Comparison of ENCODE assay signal across 12 cellular contexts in the genomic region with DNA sequence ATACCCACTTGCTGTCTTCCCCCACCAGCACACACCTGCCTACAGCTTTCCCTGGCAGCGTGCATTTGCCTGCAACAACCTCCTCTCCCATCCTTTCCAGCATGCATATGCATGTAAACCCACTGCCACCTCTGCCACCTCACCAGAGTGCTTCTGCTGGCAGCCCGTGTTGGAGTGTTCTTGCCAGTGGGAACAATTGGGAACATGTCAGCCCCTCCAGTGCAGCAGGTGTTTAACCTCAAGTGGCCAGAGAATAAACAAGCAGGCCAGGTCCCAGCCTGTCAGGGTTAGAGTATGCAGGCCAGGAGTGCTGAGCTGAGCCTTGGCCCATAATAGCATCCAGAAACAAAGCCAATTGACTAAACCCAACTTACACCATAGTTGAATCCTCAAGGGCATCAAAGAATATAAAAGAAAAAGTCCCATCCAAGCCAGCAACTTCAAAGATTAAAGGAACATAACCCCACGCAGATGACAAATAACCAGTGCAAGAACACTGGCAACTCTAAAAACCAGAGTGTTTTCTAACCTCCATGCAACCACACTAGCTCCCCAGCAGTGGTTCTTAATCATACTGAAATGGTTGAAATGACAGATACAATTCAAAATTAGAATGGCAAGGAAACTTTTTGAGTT.
DNase-seq lines count a peak whose midpoint lies in the region; ATAC-seq, FAIRE-seq and TF ChIP-seq lines count a peak whose summit lies in the region.
"Had no signal": no experiment of that assay in that cellular context is flagged by ENCODE, and none has a peak within 500 bp of the region (broad histone marks: within the 10 kb centered on the region; RNA-seq: fewer than 3 reads in every experiment).

No MANE protein-coding gene starts in this region.

- no peaks in the 10 kb centered on the region for H3K79me2 ChIP-seq in GM12878 (ENCODE audit: control insufficient read depth, insufficient read depth, low read length)

- 0% methylated on average over 3 of the region's 3 CpGs for WGBS in GM12878 (ENCODE audit: insufficient coverage, insufficient replicate concordance, low lambda C conversion rate, missing lambda C conversion rate)

- POLR2A ChIA-PET in GM12878 (lab: Charles Lee) = interaction anchor here (1.7 kb wide), 1 partner anchor 44 kb away, joined by 7 read pairs; no protein-coding TSS in a partner anchor

- TF ChIP-seq CTCF in GM12878 (IDR thresholded peaks at IDR 0.05 in 2 of 3, conservative IDR thresholded peaks at IDR 0.05 in 1 of 3; ENCODE audit: control insufficient read depth in 2 of 3, extremely low read depth in 1 of 3, insufficient read depth in 1 of 3, low read depth in 3 of 3, low read length in 3 of 3) (no peak), mucosa of descending colon (IDR thresholded peaks at IDR 0.05) (no peak)

- peak; percentile 91 for FAIRE-seq in GM12878 (lab: Jason Lieb, UNC)

- no peak for TF ChIP-seq POLR2A in GM12878 (IDR thresholded peaks at IDR 0.05; ENCODE audit: low read depth, low read length)

- intact Hi-C loops in GM12878 (cut with micrococcal nuclease; ENCODE audit: unreplicated experiment) (loop anchor here (2.0 kb wide), 1 partner anchor 44 kb away; no protein-coding TSS in a partner anchor), mucosa of descending colon (cut with DNase I, micrococcal nuclease) (no loop called here)

- peak overlapping the region; percentile 55 for H3K27ac ChIP-seq in GM12878 (ENCODE audit: control insufficient read depth, insufficient read depth)
- H3K27ac ChIP-seq: right lobe of liver, upper lobe of left lung had no signal

- no TSS peak for BruUV-seq in GM12878 (replicated peaks; lab: Mats Ljungman, UMichigan)

- H3K36me3 ChIP-seq in GM12878 (ENCODE audit: control insufficient read depth in 2 of 2, insufficient read depth in 2 of 2, low read length in 1 of 2) (no peaks in the 10 kb centered on the region), mucosa of descending colon (ENCODE audit: low read depth) (no peaks in the 10 kb centered on the region), H7 (replicated peaks; ENCODE audit: control insufficient read depth, insufficient read depth, low read length) (no peaks in the 10 kb centered on the region)
- H3K36me3 ChIP-seq: right lobe of liver, upper lobe of left lung had no signal

- H3K27me3 ChIP-seq in GM12878 (replicated peaks in 1 of 2; ENCODE audit: control insufficient read depth in 2 of 2, insufficient read depth in 2 of 2, low read length in 1 of 2) = no peaks in the 10 kb centered on the region
- no peaks in the 10 kb centered on the region for H3K27me3 ChIP-seq in H7 (ENCODE audit: control insufficient read depth, insufficient read depth, low read length)
- H3K27me3 ChIP-seq: right lobe of liver, upper lobe of left lung had no signal

- H2AFZ ChIP-seq in GM12878 (ENCODE audit: control insufficient read depth, low read depth, low read length) = peak overlapping the region; percentile 45

- ATAC-seq in activated CD4-positive, CD25-positive, alpha-beta regulatory T cell treated with anti-CD3 and anti-CD28 coated beads, Interleukin-2, amount 50 U/mL, for 24 hours = peak; percentile 63 to 65
- ATAC-seq in GM21528 (IDR thresholded peaks at IDR 0.05; ENCODE audit: low FRiP score, unreplicated experiment) = peak; percentile 83
- ATAC-seq in HG03457 (IDR thresholded peaks at IDR 0.05; ENCODE audit: unreplicated experiment) = peak; percentile 69
- peak; percentile 94 for ATAC-seq in GM12878
- no peak for ATAC-seq in mucosa of descending colon
- ATAC-seq: HCT116 had no signal

- peak; percentile 89 to 94; a peak in 3 of 4 replicates for TF ChIP-seq EP300 in GM12878 (IDR thresholded peaks at IDR 0.05; ENCODE audit: borderline replicate concordance in 1 of 2, control insufficient read depth in 1 of 2, low read depth in 2 of 2, low read length in 2 of 2)

- H3K4me3 ChIP-seq in GM12878 (no peak overlapping the region), mucosa of descending colon (no peak overlapping the region), H7 (ENCODE audit: insufficient read depth, low read depth, low read length) (no peak overlapping the region)
- H3K4me3 ChIP-seq: right lobe of liver, upper lobe of left lung had no signal

- peaks cover 8% of the 10 kb centered on the region for H3K4me1 ChIP-seq in GM12878 (ENCODE audit: control insufficient read depth, insufficient read depth, low read length)
- H3K4me1 ChIP-seq in mucosa of descending colon (ENCODE audit: low read depth) = no peaks in the 10 kb centered on the region
- H3K4me1 ChIP-seq: right lobe of liver, upper lobe of left lung had no signal

- CTCF ChIA-PET in GM12878 (lab: Yijun Ruan, JAX) = no interaction called here

- TF ChIP-seq RAD21 in GM12878 (IDR thresholded peaks at IDR 0.05; ENCODE audit: insufficient read depth, low read depth, low read length) = no peak; the same call in 1 of the 2 replicates

- SMC1A ChIA-PET in GM12878 (lab: Charles Lee; ENCODE audit: uncharacterized antibody, unreplicated experiment) = interaction anchor here (0.6 to 1.6 kb wide), 11 partner anchors 15 to 1211 kb away, joined by 3 to 8 read pairs (median 3); no protein-coding TSS in a partner anchor

- RAD21 ChIA-PET in GM12878 (lab: Charles Lee; ENCODE audit: unreplicated experiment) = interaction anchor here (0.8 to 1.6 kb wide), 5 partner anchors 14 to 534 kb away, joined by 3 to 8 read pairs (median 4); no protein-coding TSS in a partner anchor

- peaks cover 2% of the 10 kb centered on the region; the same call in 2 of the 3 replicates for H3K9me3 ChIP-seq in GM12878 (replicated peaks; ENCODE audit: control insufficient read depth, insufficient read depth, low read length)
- H3K9me3 ChIP-seq in mucosa of descending colon = no peaks in the 10 kb centered on the region
- H3K9me3 ChIP-seq: right lobe of liver, upper lobe of left lung had no signal

- H4K20me1 ChIP-seq in GM12878 (ENCODE audit: control insufficient read depth, insufficient read depth) = no peaks in the 10 kb centered on the region

- H3K4me2 ChIP-seq in GM12878 (ENCODE audit: control insufficient read depth, insufficient read depth) = peak overlapping the region; percentile 83

- in situ Hi-C loops in GM12878 (cut with MboI) = no loop called here

- peak overlapping the region; percentile 8; the same call in 1 of the 2 replicates for H3K9ac ChIP-seq in GM12878 (ENCODE audit: control insufficient read depth, insufficient read depth, low read length)

- DNase-seq in activated CD4-positive, CD25-positive, alpha-beta regulatory T cell (lab: John Stamatoyannopoulos, UW) = no peak
- peak; percentile 60 for DNase-seq in GM12878 (ENCODE audit: low read depth, low spot score)
- DNase-seq in GM03348 (ENCODE audit: low spot score) = no peak
- DNase-seq in mucosa of descending colon = no peak
- DNase-seq in H7 = no peak
- DNase-seq: ACHN, right lobe of liver, upper lobe of left lung had no signal

TF ChIP-seq in GM12878, 131 proteins besides CTCF, POLR2A, EP300 and RAD21 (continues in another document):
- peak; percentile 99 for TF ChIP-seq MEF2A (IDR thresholded peaks at IDR 0.05; ENCODE audit: insufficient read depth, low read depth, low read length)
- no peak for TF ChIP-seq RAD51 (IDR thresholded peaks at IDR 0.05)
- TF ChIP-seq ZNF217 (IDR thresholded peaks at IDR 0.05) = peak; percentile 87; the same call in 1 of the 2 replicates
- peak; percentile 96 for TF ChIP-seq MTA2 (IDR thresholded peaks at IDR 0.05; ENCODE audit: low read depth)
- TF ChIP-seq E4F1 (IDR thresholded peaks at IDR 0.05; ENCODE audit: borderline replicate concordance, partially characterized antibody) = no peak
- TF ChIP-seq RUNX3 (IDR thresholded peaks at IDR 0.05; ENCODE audit: low read length) = peak; percentile 100
- peak; percentile 99 for TF ChIP-seq ZBED1 (IDR thresholded peaks at IDR 0.05; ENCODE audit: borderline replicate concordance)
- TF ChIP-seq NR2F1 (conservative IDR thresholded peaks at IDR 0.05) = peak; percentile 66; the same call in 1 of the 2 replicates
- TF ChIP-seq ZNF24 (IDR thresholded peaks at IDR 0.05) = peak; percentile 70
- TF ChIP-seq MTA3 (IDR thresholded peaks at IDR 0.05; ENCODE audit: borderline replicate concordance, low read length) = peak; percentile 99
- TF ChIP-seq JUNB (IDR thresholded peaks at IDR 0.05) = peak; percentile 100
- TF ChIP-seq CEBPB (IDR thresholded peaks at IDR 0.05; ENCODE audit: borderline replicate concordance in 1 of 2, low read depth in 2 of 2, low read length in 2 of 2) = peak in 1 of 2 experiments; percentile 99; a peak in 2 of 4 replicates
- TF ChIP-seq GABPA (IDR thresholded peaks at IDR 0.05; ENCODE audit: low read depth) = peak; percentile 86
- TF ChIP-seq TCF7 (IDR thresholded peaks at IDR 0.05; ENCODE audit: borderline replicate concordance) = peak; percentile 98
- peak in 1 of 2 experiments; percentile 35; a peak in 1 of 3 replicates for TF ChIP-seq EGR1 (IDR thresholded peaks at IDR 0.05; ENCODE audit: borderline replicate concordance in 1 of 2, low read depth in 2 of 2, low read length in 2 of 2)
- TF ChIP-seq RB1 (IDR thresholded peaks at IDR 0.05; ENCODE audit: borderline replicate concordance) = no peak
- TF ChIP-seq EZH2 (IDR thresholded peaks at IDR 0.05; ENCODE audit: borderline replicate concordance, control insufficient read depth, low read depth, low read length) = no peak
- TF ChIP-seq ZZZ3 (IDR thresholded peaks at IDR 0.05; ENCODE audit: control insufficient read depth, insufficient read length, low read depth) = no peak
- TF ChIP-seq PML (IDR thresholded peaks at IDR 0.05; ENCODE audit: low read length) = peak; percentile 96
- TF ChIP-seq KLF5 (IDR thresholded peaks at IDR 0.05; ENCODE audit: partially characterized antibody) = no peak
- TF ChIP-seq CBFB (IDR thresholded peaks at IDR 0.05; ENCODE audit: low read depth) = peak; percentile 98
